ENCODE assay signal across 1 cellular context in genomic region chr5:76714771-76715483, GRCh38.
TF ChIP-seq lines count a peak whose summit lies in the region.

No MANE protein-coding gene starts in this region.

TF ChIP-seq in liver, 16 proteins besides CTCF, POLR2A, EP300 and RAD21 (continued from another document):
- TF ChIP-seq, protein P1, sequence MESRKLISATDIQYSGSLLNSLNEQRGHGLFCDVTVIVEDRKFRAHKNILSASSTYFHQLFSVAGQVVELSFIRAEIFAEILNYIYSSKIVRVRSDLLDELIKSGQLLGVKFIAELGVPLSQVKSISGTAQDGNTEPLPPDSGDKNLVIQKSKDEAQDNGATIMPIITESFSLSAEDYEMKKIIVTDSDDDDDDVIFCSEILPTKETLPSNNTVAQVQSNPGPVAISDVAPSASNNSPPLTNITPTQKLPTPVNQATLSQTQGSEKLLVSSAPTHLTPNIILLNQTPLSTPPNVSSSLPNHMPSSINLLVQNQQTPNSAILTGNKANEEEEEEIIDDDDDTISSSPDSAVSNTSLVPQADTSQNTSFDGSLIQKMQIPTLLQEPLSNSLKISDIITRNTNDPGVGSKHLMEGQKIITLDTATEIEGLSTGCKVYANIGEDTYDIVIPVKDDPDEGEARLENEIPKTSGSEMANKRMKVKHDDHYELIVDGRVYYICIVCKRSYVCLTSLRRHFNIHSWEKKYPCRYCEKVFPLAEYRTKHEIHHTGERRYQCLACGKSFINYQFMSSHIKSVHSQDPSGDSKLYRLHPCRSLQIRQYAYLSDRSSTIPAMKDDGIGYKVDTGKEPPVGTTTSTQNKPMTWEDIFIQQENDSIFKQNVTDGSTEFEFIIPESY (IDR thresholded peaks at IDR 0.05), result no peak
- TF ChIP-seq SP1 (IDR thresholded peaks at IDR 0.05), result no peak
- no peak for TF ChIP-seq GABPA (IDR thresholded peaks at IDR 0.05 in 1 of 2, conservative IDR thresholded peaks at IDR 0.05 in 1 of 2)
- TF ChIP-seq NR2F2 (IDR thresholded peaks at IDR 0.05), result no peak
- TF ChIP-seq ATF3 (IDR thresholded peaks at IDR 0.05), result no peak
- TF ChIP-seq JUND (IDR thresholded peaks at IDR 0.05), result no peak
- no peak for TF ChIP-seq YY1 (IDR thresholded peaks at IDR 0.05)
